In the genomic region with DNA sequence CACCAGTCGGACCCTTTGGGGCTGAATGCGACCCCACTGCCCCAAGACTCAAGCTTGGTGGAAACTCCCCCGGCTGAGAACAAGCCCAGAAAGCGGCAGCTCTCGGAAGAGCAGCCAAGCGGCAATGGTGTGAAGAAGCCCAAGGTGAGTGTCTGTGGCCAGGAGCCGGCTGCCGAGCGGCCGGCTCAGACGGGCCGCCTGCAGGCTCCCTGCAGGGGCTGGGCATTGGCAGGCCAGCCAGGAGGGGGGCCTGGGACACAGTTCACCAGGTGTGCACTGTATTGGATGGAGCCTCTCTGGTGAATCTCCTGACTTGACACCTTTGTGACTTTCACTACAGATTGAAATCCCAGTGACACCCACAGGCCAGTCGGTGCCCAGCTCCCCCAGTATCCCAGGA, we compare ENCODE assay signal across 33 cellular contexts.
"Had no signal": no experiment of that assay in that cellular context is flagged by ENCODE, and none has a peak within 500 bp of the region (broad histone marks: within the 10 kb centered on the region; RNA-seq: fewer than 3 reads in every experiment).

No MANE protein-coding gene starts in this region.

- H3K27ac ChIP-seq: ascending aorta, breast epithelium, cardiac muscle cell, colonic mucosa, esophagus muscularis mucosa, foreskin keratinocyte, gastroesophageal sphincter, WERI-Rb-1 had no signal

- H3K9me3 ChIP-seq: ascending aorta, breast epithelium, colonic mucosa, esophagus muscularis mucosa, gastroesophageal sphincter had no signal

- H3K4me3 Mint-ChIP-seq: activated B cell treated with CpG ODN at 0.5 μM for 24 hours; activated CD8-positive, alpha-beta T cell treated with anti-CD3 and anti-CD28 coated beads for 36 hours; activated naive CD4-positive, alpha-beta T cell treated with anti-CD3 and anti-CD28 coated beads, Interleukin-2, amount 10 ng/mL, durations not matched to agents 7 days and 5 days; activated naive CD8-positive, alpha-beta T cell treated with anti-CD3 and anti-CD28 coated beads, Interleukin-2, amount 10 ng/mL, durations not matched to agents 7 days and 5 days; activated T-cell treated with anti-CD3 and anti-CD28 coated beads, Interleukin-2, amount 50 U/mL, for 4 hours; brain; dendritic cell treated with granulocyte-macrophage colony-stimulating factor and Interleukin-4, amounts not matched to agents 40 ng/mL and 50 ng/mL, for 4 days; endodermal cell; T-helper 17 cell; T-helper 2 cell treated with Interferon-gamma antibody and Interleukin-4, amounts not matched to agents 5 μg/mL and 100 μg/mL, for 36 hours had no signal

- H3K27me3 Mint-ChIP-seq: activated B cell treated with CpG ODN at 0.5 μM for 24 hours; activated CD8-positive, alpha-beta T cell treated with anti-CD3 and anti-CD28 coated beads for 36 hours; activated naive CD4-positive, alpha-beta T cell treated with anti-CD3 and anti-CD28 coated beads, Interleukin-2, amount 10 ng/mL, durations not matched to agents 7 days and 5 days; activated naive CD8-positive, alpha-beta T cell treated with anti-CD3 and anti-CD28 coated beads, Interleukin-2, amount 10 ng/mL, durations not matched to agents 7 days and 5 days; brain; dendritic cell treated with granulocyte-macrophage colony-stimulating factor and Interleukin-4, amounts not matched to agents 40 ng/mL and 50 ng/mL, for 4 days; T-helper 17 cell had no signal

- DNase-seq: activated B cell treated with CpG ODN at 0.5 μM for 24 hours; activated CD4-positive, alpha-beta T cell treated with anti-CD3 and anti-CD28 coated beads for 48 hours; activated CD4-positive, alpha-beta T cell treated with anti-CD3 and anti-CD28 coated beads, Interleukin-2, amount 50 U/mL, for 1 hour; activated CD4-positive, alpha-beta T cell treated with anti-CD3 and anti-CD28 coated beads, Interleukin-2, amount 50 U/mL, for 48 hours; activated CD8-positive, alpha-beta memory T cell treated with anti-CD3 and anti-CD28 coated beads for 24 hours; activated CD8-positive, alpha-beta T cell treated with anti-CD3 and anti-CD28 coated beads for 36 hours; activated effector memory CD4-positive, alpha-beta T cell treated with anti-CD3 and anti-CD28 coated beads, Interleukin-2, amount 50 U/mL, for 16 hours; activated naive CD4-positive, alpha-beta T cell treated with anti-CD3 and anti-CD28 coated beads, Interleukin-2, amount 10 ng/mL, durations not matched to agents 7 days and 5 days; activated naive CD8-positive, alpha-beta T cell treated with anti-CD3 and anti-CD28 coated beads, Interleukin-2, amount 10 ng/mL, durations not matched to agents 7 days and 5 days; activated T-cell treated with anti-CD3 and anti-CD28 coated beads, Interleukin-2, amount 50 U/mL, for 4 hours; central memory CD4-positive, alpha-beta T cell; cerebellar nuclear complex; colonic mucosa; dorsolateral prefrontal cortex; effector memory CD4-positive, alpha-beta T cell; endodermal cell; erythroblast; foreskin keratinocyte; T-helper 1 cell; T-helper 17 cell; T1000; WERI-Rb-1 had no signal

- H3K4me1 ChIP-seq: breast epithelium, colonic mucosa, foreskin keratinocyte had no signal

- H3K4me3 ChIP-seq: ascending aorta, breast epithelium, cardiac muscle cell, colonic mucosa, dorsolateral prefrontal cortex, esophagus muscularis mucosa, gastroesophageal sphincter had no signal

- ATAC-seq: activated CD4-positive, CD25-positive, alpha-beta regulatory T cell treated with anti-CD3 and anti-CD28 coated beads, Interleukin-2, amount 50 U/mL, for 24 hours; activated CD8-positive, alpha-beta T cell treated with anti-CD3 and anti-CD28 coated beads for 36 hours; activated naive CD4-positive, alpha-beta T cell treated with anti-CD3 and anti-CD28 coated beads, Interleukin-2, amount 50 U/mL, for 72 hours; activated T-cell treated with anti-CD3 and anti-CD28 coated beads, Interleukin-2, amount 50 U/mL, for 4 hours; foreskin keratinocyte; gastroesophageal sphincter; T-helper 17 cell had no signal

- H3K9me3 Mint-ChIP-seq: activated B cell treated with CpG ODN at 0.5 μM for 24 hours; activated CD8-positive, alpha-beta T cell treated with anti-CD3 and anti-CD28 coated beads for 36 hours; activated naive CD4-positive, alpha-beta T cell treated with anti-CD3 and anti-CD28 coated beads, Interleukin-2, amount 10 ng/mL, durations not matched to agents 7 days and 5 days; activated naive CD4-positive, alpha-beta T cell treated with anti-CD3 and anti-CD28 coated beads, Interleukin-2, amount 50 U/mL, for 72 hours; activated naive CD8-positive, alpha-beta T cell treated with anti-CD3 and anti-CD28 coated beads, Interleukin-2, amount 10 ng/mL, durations not matched to agents 7 days and 5 days; activated T-cell treated with anti-CD3 and anti-CD28 coated beads, Interleukin-2, amount 50 U/mL, for 4 hours; activated T-helper 2 cell treated with anti-CD3 and anti-CD28 coated beads, Interferon-gamma antibody, Interleukin-2, Interleukin-4, amounts not matched to agents 10 μg/mL and 5 μg/mL and 100 μg/mL, durations not matched to agents 14 hours and 24 hours and 36 hours; brain; dendritic cell treated with granulocyte-macrophage colony-stimulating factor and Interleukin-4, amounts not matched to agents 40 ng/mL and 50 ng/mL, for 4 days; endodermal cell; T-helper 2 cell treated with Interferon-gamma antibody and Interleukin-4, amounts not matched to agents 5 μg/mL and 100 μg/mL, for 36 hours had no signal

- H3K27ac Mint-ChIP-seq: activated B cell treated with CpG ODN at 0.5 μM for 24 hours; activated naive CD4-positive, alpha-beta T cell treated with anti-CD3 and anti-CD28 coated beads, Interleukin-2, amount 10 ng/mL, durations not matched to agents 7 days and 5 days; activated naive CD8-positive, alpha-beta T cell treated with anti-CD3 and anti-CD28 coated beads, Interleukin-2, amount 10 ng/mL, durations not matched to agents 7 days and 5 days; activated T-helper 2 cell treated with anti-CD3 and anti-CD28 coated beads, Interferon-gamma antibody, Interleukin-2, Interleukin-4, amounts not matched to agents 10 μg/mL and 5 μg/mL and 100 μg/mL, durations not matched to agents 14 hours and 24 hours and 36 hours; dendritic cell treated with granulocyte-macrophage colony-stimulating factor and Interleukin-4, amounts not matched to agents 40 ng/mL and 50 ng/mL, for 4 days; endodermal cell; T-helper 17 cell; T-helper 2 cell treated with Interferon-gamma antibody and Interleukin-4, amounts not matched to agents 5 μg/mL and 100 μg/mL, for 36 hours had no signal

- H3K27me3 ChIP-seq: ascending aorta, breast epithelium, cardiac muscle cell, colonic mucosa, dorsolateral prefrontal cortex, esophagus muscularis mucosa, foreskin keratinocyte, gastroesophageal sphincter had no signal
